16 cellular contexts compared by ENCODE assay signal in the genomic region with DNA sequence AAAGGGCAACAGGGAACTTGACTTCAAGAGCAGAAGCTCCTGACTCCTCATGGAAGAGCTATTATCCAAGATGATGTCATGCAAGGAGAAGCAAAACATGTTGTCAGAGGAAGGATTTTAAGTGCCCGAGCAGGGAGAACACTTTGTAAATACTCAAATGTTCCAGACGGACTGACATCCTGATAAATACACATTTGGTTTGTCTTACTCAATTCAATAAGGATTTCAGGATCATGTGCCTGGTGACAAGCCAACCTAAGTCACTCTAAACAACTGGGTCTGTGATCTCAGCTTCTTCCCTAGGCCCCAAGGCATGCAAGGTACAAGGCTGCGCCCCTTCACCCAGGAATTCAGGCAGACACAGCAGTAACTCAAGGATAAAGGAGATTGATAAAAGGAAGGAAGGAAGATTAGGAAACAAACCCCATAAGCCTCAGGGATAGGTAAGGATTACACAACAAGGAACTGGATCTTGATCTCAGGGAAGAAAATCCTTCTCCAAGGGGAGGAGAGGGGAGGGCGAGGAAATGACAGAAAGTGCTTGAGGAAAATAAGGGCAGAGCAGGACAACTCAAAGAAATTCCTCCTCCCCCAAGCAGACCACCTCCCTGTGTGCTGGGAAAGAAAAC. TPM values are rescaled to one million over a fixed set of nuclear protein-coding genes. Genes with fewer than 3 reads are reported as not detected.
DNase-seq lines count a peak whose midpoint lies in the region; ATAC-seq and TF ChIP-seq lines count a peak whose summit lies in the region.
"Had no signal": no experiment of that assay in that cellular context is flagged by ENCODE, and none has a peak within 500 bp of the region (broad histone marks: within the 10 kb centered on the region; RNA-seq: fewer than 3 reads in every experiment).

No MANE protein-coding gene starts in this region.

- CTCF ChIA-PET in activated naive CD4-positive, alpha-beta T cell treated with anti-CD3 and anti-CD28 coated beads, Interleukin-2, amount 10 ng/mL, durations not matched to agents 7 days and 5 days (lab: Charles Lee), result interaction anchor here (1.1 to 1.7 kb wide), 2 partner anchors 25 to 38 kb away, joined by 3 to 5 read pairs; no protein-coding TSS in a partner anchor

- TF ChIP-seq CTCF in AG10803 (conservative IDR thresholded peaks at IDR 0.05; ENCODE audit: low read length) (no peak), WERI-Rb-1 (IDR thresholded peaks at IDR 0.05; ENCODE audit: low read depth, low read length) (no peak), fibroblast of villous mesenchyme (IDR thresholded peaks at IDR 0.05; ENCODE audit: insufficient read depth, low read depth, low read length) (no peak)

- intact Hi-C loops in sciatic nerve (cut with DNase I), result no loop called here

- H3K27ac ChIP-seq in WERI-Rb-1, result no peak overlapping the region

- H3K9me3 Mint-ChIP-seq in activated naive CD4-positive, alpha-beta T cell treated with anti-CD3 and anti-CD28 coated beads, Interleukin-2, amount 10 ng/mL, durations not matched to agents 7 days and 5 days, result no peaks in the 10 kb centered on the region

- H3K4me1 Mint-ChIP-seq in activated naive CD4-positive, alpha-beta T cell treated with anti-CD3 and anti-CD28 coated beads, Interleukin-2, amount 10 ng/mL, durations not matched to agents 7 days and 5 days, result no peaks in the 10 kb centered on the region

- no peak overlapping the region for H3K27ac Mint-ChIP-seq in activated naive CD4-positive, alpha-beta T cell treated with anti-CD3 and anti-CD28 coated beads, Interleukin-2, amount 10 ng/mL, durations not matched to agents 7 days and 5 days

- ATAC-seq in sciatic nerve (peak; percentile 69), HG03354 (IDR thresholded peaks at IDR 0.05; ENCODE audit: poor library complexity, severe bottlenecking, unreplicated experiment) (no peak)

- H3K4me3 ChIP-seq in AG10803 (ENCODE audit: low read length) (no peak overlapping the region), WERI-Rb-1 (ENCODE audit: low read depth, low read length) (no peak overlapping the region), fibroblast of villous mesenchyme (ENCODE audit: low read depth, low read length) (no peak overlapping the region)
- H3K4me3 ChIP-seq: skin epidermis had no signal

- no peaks in the 10 kb centered on the region for H3K36me3 Mint-ChIP-seq in activated naive CD4-positive, alpha-beta T cell treated with anti-CD3 and anti-CD28 coated beads, Interleukin-2, amount 10 ng/mL, durations not matched to agents 7 days and 5 days

- peaks cover 45% of the 10 kb centered on the region for H3K27me3 Mint-ChIP-seq in activated naive CD4-positive, alpha-beta T cell treated with anti-CD3 and anti-CD28 coated beads, Interleukin-2, amount 10 ng/mL, durations not matched to agents 7 days and 5 days

- no peaks in the 10 kb centered on the region for H3K36me3 ChIP-seq in WERI-Rb-1

- DNase-seq in AG10803 (ENCODE audit: low read depth), result peak; percentile 17
- peak; percentile 38 for DNase-seq in WERI-Rb-1
- peak; percentile 56 for DNase-seq in fibroblast of villous mesenchyme (ENCODE audit: low read depth)
- DNase-seq in sciatic nerve (ENCODE audit: low spot score), result no peak
- DNase-seq in activated naive CD4-positive, alpha-beta T cell treated with anti-CD3 and anti-CD28 coated beads, Interleukin-2, amount 10 ng/mL, durations not matched to agents 7 days and 5 days, result no peak
- DNase-seq in SIG-M5 (lab: John Stamatoyannopoulos, UW), result no peak
- no peak for DNase-seq in NCI-H2107 (lab: John Stamatoyannopoulos, UW)
- DNase-seq: ACHN, IMR-90, NCI-H1105, NCI-H524 treated with DMSO at 0.1 percent for 48 hours, SHP77 had no signal

- peaks cover 59% of the 10 kb centered on the region for H3K27me3 ChIP-seq in WERI-Rb-1 (ENCODE audit: insufficient read depth, low read depth, severe bottlenecking)

- H3K9me3 ChIP-seq in WERI-Rb-1 (ENCODE audit: severe bottlenecking), result peaks cover 5% of the 10 kb centered on the region

- H3K4me3 Mint-ChIP-seq in activated naive CD4-positive, alpha-beta T cell treated with anti-CD3 and anti-CD28 coated beads, Interleukin-2, amount 10 ng/mL, durations not matched to agents 7 days and 5 days, result no peak overlapping the region

RNA-seq across cellular contexts. Expression of a gene that starts 26.9 kb away (rescaled TPM):
- total RNA-seq in fibroblast of villous mesenchyme (not detected in 2 replicates), sciatic nerve (0.31 TPM)
- total RNA-seq: frontal cortex, IMR-90, ureter had no signal

RNA-seq across cellular contexts. Expression of a gene that starts 37.6 kb away (rescaled TPM):
- total RNA-seq in fibroblast of villous mesenchyme (0.86 and 0.97 TPM in 2 replicates), sciatic nerve (15.0 TPM)
- total RNA-seq: IMR-90 had no signal

RNA-seq across cellular contexts. Expression of a gene that starts 41.1 kb away (rescaled TPM):
- total RNA-seq in fibroblast of villous mesenchyme (not detected in 2 replicates), sciatic nerve (not detected)
- total RNA-seq: frontal cortex, ureter had no signal

RNA-seq across cellular contexts. Expression of a gene that starts 50.6 kb away (rescaled TPM):
- total RNA-seq in fibroblast of villous mesenchyme, result 48.0 and 66.1 TPM in 2 replicates
- 32.2 TPM for total RNA-seq in sciatic nerve

RNA-seq across cellular contexts. Expression of a gene that starts 51.0 kb away (rescaled TPM):
- total RNA-seq in fibroblast of villous mesenchyme, result 93.1 and 106 TPM in 2 replicates
- 166 TPM for total RNA-seq in sciatic nerve

Comparison
In these comparisons a context has a peak if more than half of its experiments do, and no peak if none do; other contexts are left out.
1. DNase-seq: peak in AG10803 (single experiment), WERI-Rb-1 (single experiment) and fibroblast of villous mesenchyme (single experiment); none in sciatic nerve (single experiment), activated naive CD4-positive, alpha-beta T cell treated with anti-CD3 and anti-CD28 coated beads, Interleukin-2, amount 10 ng/mL, durations not matched to agents 7 days and 5 days (single experiment), SIG-M5 (single experiment) and NCI-H2107 (single experiment).